Comparison of ENCODE assay signal across 1 cellular context in genomic region chr4:108165601-108166000, GRCh38.
TF ChIP-seq lines count a peak whose summit lies in the region.

No MANE protein-coding gene starts in this region.

TF ChIP-seq in K562, 482 proteins besides CTCF, POLR2A, EP300 and RAD21:
- TF ChIP-seq FOXP1 (CRISPR knock-in tag; IDR thresholded peaks at IDR 0.05) (0 out of 2 replicates have a peak, but pooled peaks have one; percentile 10), ZFP1 (CRISPR knock-in tag; IDR thresholded peaks at IDR 0.05) (no peak), SMC3 (conservative IDR thresholded peaks at IDR 0.05; ENCODE audit: insufficient read depth, low read depth, low read length) (no peak), ZBTB1 (CRISPR knock-in tag; IDR thresholded peaks at IDR 0.05; ENCODE audit: borderline replicate concordance, low read depth) (0 out of 2 replicates have a peak, but pooled peaks have one; percentile 22), SMAD2 (IDR thresholded peaks at IDR 0.05; ENCODE audit: low read depth, low read length) (no peak), DACH1 (IDR thresholded peaks at IDR 0.05; ENCODE audit: partially characterized antibody) (no peak), THAP12 (CRISPR knock-in tag; IDR thresholded peaks at IDR 0.05) (no peak)
